ENCODE assay signal across 1 cellular context in the genomic region with DNA sequence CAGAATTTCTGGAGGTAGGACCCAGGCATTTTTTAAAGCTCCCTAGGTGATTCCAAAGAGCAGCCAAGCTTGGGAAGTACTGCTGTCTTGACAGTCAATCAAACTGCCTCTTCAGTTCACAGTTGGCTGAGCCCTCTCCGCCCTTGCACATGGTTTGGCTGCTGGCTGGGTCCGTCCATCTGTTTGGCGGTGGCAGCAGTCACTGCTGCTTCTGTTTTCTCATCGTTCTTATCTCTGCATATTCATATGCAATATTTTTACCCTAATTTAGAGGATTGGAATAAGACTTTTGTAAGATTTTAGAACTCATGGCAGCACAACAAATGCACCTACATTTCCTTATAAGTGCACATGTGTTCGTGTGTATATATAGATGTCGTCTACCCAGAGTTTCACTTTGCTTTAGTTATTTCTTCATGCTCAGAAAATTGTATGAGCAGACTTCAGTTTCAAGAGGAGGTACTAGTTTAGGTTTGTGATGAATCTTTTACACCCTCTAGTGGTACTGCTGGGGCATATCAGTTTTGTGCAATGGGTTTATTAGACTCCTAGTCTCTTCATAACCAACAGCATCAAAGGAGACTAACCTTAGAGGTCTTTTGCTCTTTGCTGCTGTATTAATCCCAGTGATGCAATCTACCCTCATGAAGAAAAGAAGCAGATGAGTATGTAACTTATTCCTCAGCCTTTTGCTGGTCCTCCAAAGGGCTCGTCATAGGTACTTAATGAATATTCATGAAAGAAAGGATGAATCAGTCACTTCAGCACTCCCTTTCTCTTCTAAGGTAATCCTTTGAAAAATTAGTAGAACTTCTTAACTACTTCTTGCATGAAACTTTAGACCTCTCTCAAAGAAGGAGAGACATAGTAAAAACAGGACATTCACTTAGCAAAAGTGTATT.
TF ChIP-seq lines count a peak whose summit lies in the region.

No MANE protein-coding gene starts in this region.

TF ChIP-seq in GM12878, 131 proteins besides CTCF, POLR2A, EP300 and RAD21 (continued from another document):
- TF ChIP-seq, protein P1, sequence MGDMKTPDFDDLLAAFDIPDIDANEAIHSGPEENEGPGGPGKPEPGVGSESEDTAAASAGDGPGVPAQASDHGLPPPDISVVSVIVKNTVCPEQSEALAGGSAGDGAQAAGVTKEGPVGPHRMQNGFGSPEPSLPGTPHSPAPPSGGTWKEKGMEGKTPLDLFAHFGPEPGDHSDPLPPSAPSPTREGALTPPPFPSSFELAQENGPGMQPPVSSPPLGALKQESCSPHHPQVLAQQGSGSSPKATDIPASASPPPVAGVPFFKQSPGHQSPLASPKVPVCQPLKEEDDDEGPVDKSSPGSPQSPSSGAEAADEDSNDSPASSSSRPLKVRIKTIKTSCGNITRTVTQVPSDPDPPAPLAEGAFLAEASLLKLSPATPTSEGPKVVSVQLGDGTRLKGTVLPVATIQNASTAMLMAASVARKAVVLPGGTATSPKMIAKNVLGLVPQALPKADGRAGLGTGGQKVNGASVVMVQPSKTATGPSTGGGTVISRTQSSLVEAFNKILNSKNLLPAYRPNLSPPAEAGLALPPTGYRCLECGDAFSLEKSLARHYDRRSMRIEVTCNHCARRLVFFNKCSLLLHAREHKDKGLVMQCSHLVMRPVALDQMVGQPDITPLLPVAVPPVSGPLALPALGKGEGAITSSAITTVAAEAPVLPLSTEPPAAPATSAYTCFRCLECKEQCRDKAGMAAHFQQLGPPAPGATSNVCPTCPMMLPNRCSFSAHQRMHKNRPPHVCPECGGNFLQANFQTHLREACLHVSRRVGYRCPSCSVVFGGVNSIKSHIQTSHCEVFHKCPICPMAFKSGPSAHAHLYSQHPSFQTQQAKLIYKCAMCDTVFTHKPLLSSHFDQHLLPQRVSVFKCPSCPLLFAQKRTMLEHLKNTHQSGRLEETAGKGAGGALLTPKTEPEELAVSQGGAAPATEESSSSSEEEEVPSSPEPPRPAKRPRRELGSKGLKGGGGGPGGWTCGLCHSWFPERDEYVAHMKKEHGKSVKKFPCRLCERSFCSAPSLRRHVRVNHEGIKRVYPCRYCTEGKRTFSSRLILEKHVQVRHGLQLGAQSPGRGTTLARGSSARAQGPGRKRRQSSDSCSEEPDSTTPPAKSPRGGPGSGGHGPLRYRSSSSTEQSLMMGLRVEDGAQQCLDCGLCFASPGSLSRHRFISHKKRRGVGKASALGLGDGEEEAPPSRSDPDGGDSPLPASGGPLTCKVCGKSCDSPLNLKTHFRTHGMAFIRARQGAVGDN (IDR thresholded peaks at IDR 0.05), result no peak
- TF ChIP-seq BACH1 (IDR thresholded peaks at IDR 0.05; ENCODE audit: borderline replicate concordance), result no peak
- TF ChIP-seq TCF7 (IDR thresholded peaks at IDR 0.05; ENCODE audit: borderline replicate concordance), result no peak
- no peak for TF ChIP-seq TARDBP (IDR thresholded peaks at IDR 0.05; ENCODE audit: borderline replicate concordance)
- TF ChIP-seq MTA3 (IDR thresholded peaks at IDR 0.05; ENCODE audit: borderline replicate concordance, low read length), result no peak
- TF ChIP-seq, protein P2, sequence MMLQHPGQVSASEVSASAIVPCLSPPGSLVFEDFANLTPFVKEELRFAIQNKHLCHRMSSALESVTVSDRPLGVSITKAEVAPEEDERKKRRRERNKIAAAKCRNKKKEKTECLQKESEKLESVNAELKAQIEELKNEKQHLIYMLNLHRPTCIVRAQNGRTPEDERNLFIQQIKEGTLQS (IDR thresholded peaks at IDR 0.05; ENCODE audit: borderline replicate concordance, extremely low read depth, low read depth, low read length), result no peak
- no peak for TF ChIP-seq MEF2A (IDR thresholded peaks at IDR 0.05; ENCODE audit: insufficient read depth, low read depth, low read length)
